3 cellular contexts compared by ENCODE assay signal in genomic region chr3:12005951-12006625, GRCh38.
TF ChIP-seq lines count a peak whose summit lies in the region.

No MANE protein-coding gene starts in this region.

TF ChIP-seq in SK-N-SH, 30 proteins besides CTCF, POLR2A, EP300 and RAD21:
- TF ChIP-seq JUND (IDR thresholded peaks at IDR 0.05) (no peak), FOSL2 (IDR thresholded peaks at IDR 0.05; ENCODE audit: borderline replicate concordance, low read depth) (no peak), USF2 (IDR thresholded peaks at IDR 0.05; ENCODE audit: borderline replicate concordance, low read depth, low read length) (no peak), IRF3 (IDR thresholded peaks at IDR 0.05; ENCODE audit: low read depth, low read length) (no peak), FOXJ3 (CRISPR knock-in tag; IDR thresholded peaks at IDR 0.05) (no peak), USF1 (IDR thresholded peaks at IDR 0.05; ENCODE audit: borderline replicate concordance, low read depth) (no peak), GATA2 (CRISPR knock-in tag; IDR thresholded peaks at IDR 0.05) (no peak), NRF1 (IDR thresholded peaks at IDR 0.05; ENCODE audit: low read depth, low read length) (no peak), NFIC (IDR thresholded peaks at IDR 0.05; ENCODE audit: borderline replicate concordance) (no peak), GABPA (IDR thresholded peaks at IDR 0.05; ENCODE audit: low read depth) (no peak), TAF1 (IDR thresholded peaks at IDR 0.05; ENCODE audit: borderline replicate concordance, low read depth, low read length) (no peak), POLR2AphosphoS5 (IDR thresholded peaks at IDR 0.05; ENCODE audit: low read depth, low read length) (no peak), RFX5 (IDR thresholded peaks at IDR 0.05; ENCODE audit: low read length) (no peak), MXI1 (IDR thresholded peaks at IDR 0.05; ENCODE audit: low read depth, low read length) (no peak), SIN3A (IDR thresholded peaks at IDR 0.05; ENCODE audit: borderline replicate concordance, low read depth, low read length) (no peak)

TF ChIP-seq in SK-N-SH treated with all-trans-retinoic acid at 6 μM for 48 hours, 23 proteins besides CTCF, POLR2A, EP300 and RAD21:
- no peak for TF ChIP-seq BACH2 (CRISPR knock-in tag; IDR thresholded peaks at IDR 0.05; ENCODE audit: borderline replicate concordance)
- TF ChIP-seq ZNF565 (CRISPR knock-in tag; conservative IDR thresholded peaks at IDR 0.05; ENCODE audit: low read depth), result no peak
- no peak for TF ChIP-seq ARNTL (CRISPR knock-in tag; IDR thresholded peaks at IDR 0.05; ENCODE audit: borderline replicate concordance, low read depth)
- no peak for TF ChIP-seq RARB (CRISPR knock-in tag; IDR thresholded peaks at IDR 0.05)
- TF ChIP-seq CSDC2 (CRISPR knock-in tag; IDR thresholded peaks at IDR 0.05), result no peak
- TF ChIP-seq ZFP3 (CRISPR knock-in tag; IDR thresholded peaks at IDR 0.05), result no peak
- TF ChIP-seq ZNF70 (CRISPR knock-in tag; IDR thresholded peaks at IDR 0.05), result no peak
- TF ChIP-seq ISL1 (CRISPR knock-in tag; IDR thresholded peaks at IDR 0.05), result no peak
- TF ChIP-seq PATZ1 (CRISPR knock-in tag; IDR thresholded peaks at IDR 0.05; ENCODE audit: borderline replicate concordance), result no peak
- no peak for TF ChIP-seq CREB5 (CRISPR knock-in tag; IDR thresholded peaks at IDR 0.05; ENCODE audit: low read depth)
- TF ChIP-seq TOX (CRISPR knock-in tag; IDR thresholded peaks at IDR 0.05; ENCODE audit: borderline replicate concordance), result no peak
- TF ChIP-seq OSR1 (CRISPR knock-in tag; IDR thresholded peaks at IDR 0.05), result no peak
- TF ChIP-seq GLIS3 (CRISPR knock-in tag; IDR thresholded peaks at IDR 0.05), result no peak
- no peak for TF ChIP-seq PPARA (CRISPR knock-in tag; IDR thresholded peaks at IDR 0.05; ENCODE audit: borderline replicate concordance)
- no peak for TF ChIP-seq ZNF8 (CRISPR knock-in tag; IDR thresholded peaks at IDR 0.05)
- no peak for TF ChIP-seq TCF4 (CRISPR knock-in tag; IDR thresholded peaks at IDR 0.05; ENCODE audit: borderline replicate concordance)
- no peak for TF ChIP-seq TSHZ2 (CRISPR knock-in tag; IDR thresholded peaks at IDR 0.05)
- TF ChIP-seq ZC3H10 (CRISPR knock-in tag; IDR thresholded peaks at IDR 0.05), result no peak

TF ChIP-seq in H1, 55 proteins besides CTCF, POLR2A, EP300 and RAD21:
- TF ChIP-seq RNF2 (IDR thresholded peaks at IDR 0.05; ENCODE audit: borderline replicate concordance, low read depth, low read length, missing control alignments, poor library complexity, severe bottlenecking) (no peak), EZH2 (IDR thresholded peaks at IDR 0.05; ENCODE audit: low read depth, low read length, severe bottlenecking) (no peak), CTBP2 (IDR thresholded peaks at IDR 0.05; ENCODE audit: borderline replicate concordance, insufficient read depth, insufficient read length, low read length) (no peak), POLR2AphosphoS5 (IDR thresholded peaks at IDR 0.05; ENCODE audit: low read depth, low read length) (no peak), MAX (IDR thresholded peaks at IDR 0.05) (no peak), ATF2 (IDR thresholded peaks at IDR 0.05; ENCODE audit: low read length) (no peak), BACH1 (IDR thresholded peaks at IDR 0.05; ENCODE audit: low read length) (no peak), CREB1 (IDR thresholded peaks at IDR 0.05) (no peak), JUND (IDR thresholded peaks at IDR 0.05; ENCODE audit: low read length) (no peak), RFX5 (IDR thresholded peaks at IDR 0.05; ENCODE audit: borderline replicate concordance, low read depth, low read length) (no peak), TAF7 (optimal IDR thresholded peaks at IDR 0.05; ENCODE audit: borderline replicate concordance, low read depth, low read length) (no peak), TCF12 (IDR thresholded peaks at IDR 0.05; ENCODE audit: low read depth, low read length) (no peak), PHF8 (conservative IDR thresholded peaks at IDR 0.05; ENCODE audit: low read depth, low read length) (no peak), YY1 (IDR thresholded peaks at IDR 0.05; ENCODE audit: low read depth, low read length) (no peak), CEBPB (IDR thresholded peaks at IDR 0.05; ENCODE audit: low read depth, low read length) (no peak), SRF (IDR thresholded peaks at IDR 0.05; ENCODE audit: low read depth, low read length) (no peak), CBX5 (IDR thresholded peaks at IDR 0.05; ENCODE audit: low read depth, low read length) (no peak)
